In the genomic region with DNA sequence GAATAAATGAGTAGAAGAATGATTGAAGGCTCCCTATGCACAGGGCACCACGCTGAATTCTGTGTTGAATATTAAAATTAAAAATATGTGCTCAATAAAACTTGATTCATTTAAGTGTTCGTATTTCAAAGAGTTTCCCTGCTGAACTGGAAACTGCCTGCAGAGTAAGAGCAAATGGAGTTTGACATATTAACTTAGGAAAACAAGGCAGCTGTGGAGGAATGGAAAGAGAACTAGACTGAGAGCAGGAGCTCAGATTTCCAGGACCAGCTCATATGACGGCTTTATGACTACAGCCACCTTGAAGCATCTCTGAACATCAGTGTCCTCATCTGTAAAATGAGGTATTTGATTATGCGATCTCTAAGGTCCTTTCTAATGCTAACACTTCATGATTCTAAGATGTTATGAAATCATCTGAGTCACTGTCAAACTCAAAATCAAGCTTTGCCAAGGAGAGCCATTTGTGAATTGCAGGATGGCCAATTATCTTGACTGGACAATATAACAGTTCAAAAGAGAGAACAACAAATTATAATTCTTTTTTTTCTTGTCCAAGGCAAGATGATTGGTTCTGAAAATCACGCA, we compare ENCODE assay signal across 13 cellular contexts.
DNase-seq lines count a peak whose midpoint lies in the region; ATAC-seq and TF ChIP-seq lines count a peak whose summit lies in the region.
"Had no signal": no experiment of that assay in that cellular context is flagged by ENCODE, and none has a peak within 500 bp of the region (broad histone marks: within the 10 kb centered on the region; RNA-seq: fewer than 3 reads in every experiment).

No MANE protein-coding gene starts in this region.

- H3K4me3 Mint-ChIP-seq in progenitor cell of endocrine pancreas (ENCODE audit: low read depth), result no peak overlapping the region
- H3K4me3 Mint-ChIP-seq: CD4-positive, CD25-positive, alpha-beta regulatory T cell; GM23338 had no signal

- H3K9me3 ChIP-seq in heart right ventricle (no peaks in the 10 kb centered on the region), right cardiac atrium (ENCODE audit: control insufficient read depth, low read length) (no peaks in the 10 kb centered on the region), SK-N-SH (no peaks in the 10 kb centered on the region), gastroesophageal sphincter (no peaks in the 10 kb centered on the region), aorta (ENCODE audit: control insufficient read depth, low read length) (peaks cover 2% of the 10 kb centered on the region)
- H3K9me3 ChIP-seq: A549 had no signal

- WGBS in heart right ventricle, 2 donors, result 75 to 81% methylated on average over 5 of the region's 5 CpGs
- 68% methylated on average over 5 of the region's 5 CpGs for WGBS in right cardiac atrium
- WGBS in SK-N-SH (ENCODE audit: low lambda C conversion rate), result 22% methylated on average over 5 of the region's 5 CpGs
- 54 to 65% methylated on average over 5 of the region's 5 CpGs for WGBS in gastroesophageal sphincter (ENCODE audit: low coverage in 1 of 2), 2 donors
- WGBS in aorta, 2 donors, result 79 to 82% methylated on average over 5 of the region's 5 CpGs

- ATAC-seq in heart right ventricle, result peak in 5 of 8 donors; percentile 9 to 52 (median 45)
- no peak for ATAC-seq in right cardiac atrium
- ATAC-seq in gastroesophageal sphincter, result peak; percentile 71
- peak; percentile 50 for ATAC-seq in aorta (ENCODE audit: low FRiP score)
- no peak for ATAC-seq in GM19351 (IDR thresholded peaks at IDR 0.05; ENCODE audit: unreplicated experiment)
- ATAC-seq: A549, GM23338 had no signal

- H3K9ac ChIP-seq in SK-N-SH, result no peak overlapping the region

- no peaks in the 10 kb centered on the region for H3K36me3 Mint-ChIP-seq in progenitor cell of endocrine pancreas (ENCODE audit: insufficient read depth)
- H3K36me3 Mint-ChIP-seq: CD4-positive, CD25-positive, alpha-beta regulatory T cell had no signal

- POLR2A ChIA-PET in SK-N-SH (lab: Yijun Ruan, JAX), result no interaction called here

- CTCF ChIA-PET in SK-N-SH (lab: Yijun Ruan, JAX), result interaction anchor here (1.3 to 1.6 kb wide), 2 partner anchors 11 kb away, joined by 4 read pairs; no protein-coding TSS in a partner anchor

- H3K27ac ChIP-seq in heart right ventricle (peak overlapping the region in 1 of 10 donors; percentile 40), right cardiac atrium (ENCODE audit: low read length) (no peak overlapping the region), SK-N-SH (ENCODE audit: low read depth in 2 of 2, low read length in 1 of 2) (peak overlapping the region; percentile 22 to 73; a peak in 3 of 4 replicates), gastroesophageal sphincter (peak overlapping the region in 2 of 4 donors; percentile 3 to 17), aorta (ENCODE audit: low read depth in 1 of 2, low read length in 2 of 2) (no peak overlapping the region), substantia nigra (ENCODE audit: low read depth, low read length, poor library complexity, severe bottlenecking) (no peak overlapping the region)
- H3K27ac ChIP-seq: A549 had no signal

- peak in 1 of 2 experiments; percentile 24; a peak in 2 of 4 replicates for TF ChIP-seq EP300 in SK-N-SH (IDR thresholded peaks at IDR 0.05; ENCODE audit: borderline replicate concordance in 1 of 2, low read depth in 1 of 2, low read length in 1 of 2)
- TF ChIP-seq EP300 in gastroesophageal sphincter (IDR thresholded peaks at IDR 0.05), result no peak

- H3K4me1 Mint-ChIP-seq in progenitor cell of endocrine pancreas (ENCODE audit: low read depth), result peaks cover 5% of the 10 kb centered on the region
- H3K4me1 Mint-ChIP-seq: CD4-positive, CD25-positive, alpha-beta regulatory T cell; GM23338 had no signal

- no peaks in the 10 kb centered on the region for H3K27me3 ChIP-seq in heart right ventricle
- no peaks in the 10 kb centered on the region for H3K27me3 ChIP-seq in right cardiac atrium (ENCODE audit: control insufficient read depth, insufficient read depth)
- no peaks in the 10 kb centered on the region for H3K27me3 ChIP-seq in SK-N-SH (ENCODE audit: insufficient read depth)
- H3K27me3 ChIP-seq in gastroesophageal sphincter, result no peaks in the 10 kb centered on the region
- no peaks in the 10 kb centered on the region for H3K27me3 ChIP-seq in aorta (ENCODE audit: control insufficient read depth in 1 of 2, insufficient read depth in 2 of 2, low read length in 1 of 2)

- no peaks in the 10 kb centered on the region for H3F3A ChIP-seq in SK-N-SH (replicated peaks; ENCODE audit: insufficient read depth)

- H3K79me2 ChIP-seq in SK-N-SH (ENCODE audit: insufficient read depth), result no peaks in the 10 kb centered on the region

- DNase-seq in heart right ventricle (no peak), right cardiac atrium (no peak), SK-N-SH (no peak), aorta (no peak), substantia nigra (lab: John Stamatoyannopoulos, UW) (no peak), progenitor cell of endocrine pancreas (ENCODE audit: low spot score, unreplicated experiment) (no peak)
- DNase-seq: CD4-positive, CD25-positive, alpha-beta regulatory T cell; NCI-H1105; NCI-H187 had no signal

- peaks cover 11% of the 10 kb centered on the region for H3K9me3 Mint-ChIP-seq in progenitor cell of endocrine pancreas (ENCODE audit: low read depth)
- H3K9me3 Mint-ChIP-seq: GM23338 had no signal

- TF ChIP-seq RAD21 in SK-N-SH (IDR thresholded peaks at IDR 0.05; ENCODE audit: low read length), result no peak

- H3K9me2 ChIP-seq in SK-N-SH, result no peaks in the 10 kb centered on the region

- no peaks in the 10 kb centered on the region for H3K36me3 ChIP-seq in heart right ventricle
- H3K36me3 ChIP-seq in SK-N-SH (replicated peaks in 1 of 2; ENCODE audit: control insufficient read depth in 1 of 2, insufficient read depth in 2 of 2, low read length in 1 of 2), result no peaks in the 10 kb centered on the region
- no peaks in the 10 kb centered on the region for H3K36me3 ChIP-seq in gastroesophageal sphincter
- H3K36me3 ChIP-seq in aorta (ENCODE audit: control insufficient read depth in 1 of 2, insufficient read depth in 2 of 2, low read length in 1 of 2), result no peaks in the 10 kb centered on the region

- TF ChIP-seq CTCF in heart right ventricle (IDR thresholded peaks at IDR 0.05), result no peak
- no peak for TF ChIP-seq CTCF in SK-N-SH (IDR thresholded peaks at IDR 0.05)
- TF ChIP-seq CTCF in gastroesophageal sphincter (IDR thresholded peaks at IDR 0.05), result no peak
- TF ChIP-seq CTCF in progenitor cell of endocrine pancreas (IDR thresholded peaks at IDR 0.05; ENCODE audit: unreplicated experiment), result no peak

- H3K27me3 Mint-ChIP-seq in progenitor cell of endocrine pancreas, result no peaks in the 10 kb centered on the region
- H3K27me3 Mint-ChIP-seq: CD4-positive, CD25-positive, alpha-beta regulatory T cell had no signal

- no peak overlapping the region for H3K4me3 ChIP-seq in heart right ventricle
- H3K4me3 ChIP-seq in right cardiac atrium (ENCODE audit: low read length), result no peak overlapping the region
- H3K4me3 ChIP-seq in SK-N-SH (ENCODE audit: low read depth in 2 of 2, low read length in 1 of 2), result no peak overlapping the region
- H3K4me3 ChIP-seq in gastroesophageal sphincter, result no peak overlapping the region
- H3K4me3 ChIP-seq in aorta (ENCODE audit: low read length in 2 of 2), result no peak overlapping the region
- H3K4me3 ChIP-seq: A549, GM23338 had no signal

- H3K27ac Mint-ChIP-seq in progenitor cell of endocrine pancreas, result no peak overlapping the region
- H3K27ac Mint-ChIP-seq: CD4-positive, CD25-positive, alpha-beta regulatory T cell; GM23338 had no signal

- no peak overlapping the region for H3K4me2 ChIP-seq in SK-N-SH
- H3K4me2 ChIP-seq: A549, GM23338 had no signal

- H3K4me1 ChIP-seq in heart right ventricle (no peaks in the 10 kb centered on the region), right cardiac atrium (ENCODE audit: control insufficient read depth, insufficient read depth, low read length) (no peaks in the 10 kb centered on the region), SK-N-SH (ENCODE audit: control insufficient read depth in 1 of 2, insufficient read depth in 2 of 2, low read depth in 1 of 2, low read length in 1 of 2) (no peaks in the 10 kb centered on the region; a peak in 1 of 4 replicates), gastroesophageal sphincter (no peaks in the 10 kb centered on the region), aorta (ENCODE audit: control insufficient read depth in 1 of 2, insufficient read depth in 2 of 2, low read length in 2 of 2) (no peaks in the 10 kb centered on the region)
- H3K4me1 ChIP-seq: A549 had no signal

- no peak for TF ChIP-seq POLR2A in gastroesophageal sphincter (IDR thresholded peaks at IDR 0.05)

- no peak overlapping the region; the same call in 1 of the 2 replicates for H2AFZ ChIP-seq in SK-N-SH (ENCODE audit: low read depth)
- H2AFZ ChIP-seq: GM23338 had no signal

- intact Hi-C loops in heart right ventricle (cut with DNase I) (loop anchor here in 3 of 10 donors (10.0 kb wide), 3 partner anchors 89 to 841 kb away; no protein-coding TSS in a partner anchor), right cardiac atrium (cut with DNase I) (loop anchor here in 1 of 4 donors (10.0 kb wide), 1 partner anchor 851 kb away; no protein-coding TSS in a partner anchor), aorta (cut with DNase I) (no loop called here)

- H4K20me1 ChIP-seq in SK-N-SH (ENCODE audit: insufficient read depth), result no peaks in the 10 kb centered on the region

TF ChIP-seq in SK-N-SH, 30 proteins besides CTCF, POLR2A, EP300 and RAD21:
- peak; percentile 26; the same call in 1 of the 2 replicates for TF ChIP-seq PBX3 (IDR thresholded peaks at IDR 0.05)
- TF ChIP-seq FOXJ3 (CRISPR knock-in tag; IDR thresholded peaks at IDR 0.05), result no peak
- no peak for TF ChIP-seq RCOR1 (IDR thresholded peaks at IDR 0.05; ENCODE audit: low read length)
- TF ChIP-seq MXI1 (IDR thresholded peaks at IDR 0.05; ENCODE audit: low read depth, low read length), result no peak
- no peak for TF ChIP-seq SIN3A (IDR thresholded peaks at IDR 0.05; ENCODE audit: borderline replicate concordance, low read depth, low read length)
- TF ChIP-seq ELF1 (IDR thresholded peaks at IDR 0.05), result no peak
- peak; percentile 63 for TF ChIP-seq TCF12 (IDR thresholded peaks at IDR 0.05)

Comparison
In these comparisons a context has a peak if more than half of its experiments do, and no peak if none do; other contexts are left out.
1. ATAC-seq: peak in heart right ventricle (5 of 8), gastroesophageal sphincter (single experiment) and aorta (single experiment); none in right cardiac atrium (0 of 2) and GM19351 (single experiment).
2. H3K27ac ChIP-seq: peak in SK-N-SH (2 of 2); none in right cardiac atrium (single experiment), aorta (0 of 2) and substantia nigra (single experiment).